Comparison of ENCODE assay signal across 8 cellular contexts in the genomic region with DNA sequence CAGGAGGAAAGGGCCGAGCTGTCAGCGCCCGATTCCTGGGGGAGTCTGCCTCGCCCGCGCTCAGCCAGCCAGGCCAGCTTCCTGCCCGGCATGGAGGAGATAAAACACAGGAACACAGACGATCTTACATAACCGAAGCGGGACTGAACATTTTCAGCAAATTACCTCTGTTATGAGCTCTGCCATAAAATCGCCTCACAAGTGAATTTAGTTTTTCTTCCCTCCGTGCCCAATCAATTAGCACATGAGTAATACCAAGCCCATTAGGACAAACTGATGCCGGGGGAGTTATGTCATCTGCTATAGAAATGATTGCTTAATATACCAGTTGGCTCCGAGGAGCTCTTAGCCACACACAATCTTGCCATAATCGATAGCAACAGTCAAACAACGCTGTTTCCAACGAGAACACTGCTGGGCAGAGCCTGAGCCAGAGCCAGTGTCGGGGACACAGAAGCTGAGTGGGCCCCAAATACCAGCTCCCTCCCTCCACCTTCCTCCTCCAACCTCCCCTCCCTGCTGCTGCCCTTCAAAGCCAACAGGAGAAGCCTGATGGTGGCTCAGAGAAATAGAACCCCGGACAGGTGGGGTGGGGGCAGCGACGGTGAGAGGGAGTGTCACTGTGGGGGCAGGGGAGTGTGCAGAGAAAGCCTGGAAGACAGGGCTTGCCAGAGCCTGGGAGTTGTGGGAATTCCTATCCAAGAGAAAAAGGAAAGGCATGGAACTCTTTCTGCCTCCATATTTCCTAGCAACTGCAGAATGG.
A peak's percentile ranks its signal among the peaks of the same experiment; 100 is the strongest.
DNase-seq lines count a peak whose midpoint lies in the region; ATAC-seq lines count a peak whose summit lies in the region.

No MANE protein-coding gene starts in this region.

- DNase-seq in EL (peak; percentile 56), NCI-H69 (lab: John Stamatoyannopoulos, UW) (peak; percentile 54), epidermal melanocyte (ENCODE audit: insufficient read length, low spot score) (peak; percentile 69), myocyte (ENCODE audit: low read depth) (peak; percentile 5)

- no peak for ATAC-seq in HG03097 (IDR thresholded peaks at IDR 0.05; ENCODE audit: low FRiP score, unreplicated experiment)
- no peak for ATAC-seq in HG03175 (IDR thresholded peaks at IDR 0.05; ENCODE audit: unreplicated experiment)
- no peak for ATAC-seq in HG02938 (IDR thresholded peaks at IDR 0.05; ENCODE audit: unreplicated experiment)
- ATAC-seq in HG03045 (IDR thresholded peaks at IDR 0.05; ENCODE audit: unreplicated experiment), result no peak

Comparison
In these comparisons a context has a peak if more than half of its experiments do, and no peak if none do; other contexts are left out.
1. DNase-seq: peak in every context shown above with its lines; median percentile 69 in epidermal melanocyte; 56 in EL; 54 in NCI-H69; 5 in myocyte.